In genomic region chr10:68082815-68083395, GRCh38 we compare ENCODE assay signal across 11 cellular contexts. TPM values are rescaled to one million over a fixed set of nuclear protein-coding genes. Genes with fewer than 3 reads are reported as not detected.
DNase-seq lines count a peak whose midpoint lies in the region; ATAC-seq, FAIRE-seq and TF ChIP-seq lines count a peak whose summit lies in the region.
"Had no signal": no experiment of that assay in that cellular context is flagged by ENCODE, and none has a peak within 500 bp of the region (broad histone marks: within the 10 kb centered on the region; RNA-seq: fewer than 3 reads in every experiment).

No MANE protein-coding gene starts in this region.

- H2AK5ac ChIP-seq in IMR-90 (ENCODE audit: low read depth, low read length): no peak overlapping the region

- RAD21 ChIA-PET in GM12878 (lab: Charles Lee; ENCODE audit: unreplicated experiment): interaction anchor here (0.9 to 1.4 kb wide), 4 partner anchors 73 to 228 kb away, joined by 4 to 6 read pairs (median 6); no protein-coding TSS in a partner anchor

- no peak overlapping the region for H2BK15ac ChIP-seq in IMR-90 (ENCODE audit: low read depth, low read length)

- peak; percentile 40 for DNase-seq in AG20443 (ENCODE audit: low spot score)
- DNase-seq in IMR-90: peak; percentile 67
- DNase-seq in GM12878 (ENCODE audit: low read depth, low spot score): no peak
- no peak for DNase-seq in left lobe of liver (ENCODE audit: low spot score)
- DNase-seq in activated effector memory CD4-positive, alpha-beta T cell treated with anti-CD3 and anti-CD28 coated beads, Interleukin-2, amount 50 U/mL, for 16 hours: no peak
- DNase-seq in H7: no peak
- DNase-seq in NCI-H2029 treated with DMSO at 0.1 percent for 48 hours (lab: John Stamatoyannopoulos, UW): no peak
- DNase-seq in Peyer's patch: no peak
- DNase-seq: NCI-H524 treated with DMSO at 0.1 percent for 48 hours had no signal

- H3K27ac ChIP-seq in IMR-90 (ENCODE audit: insufficient read depth, low read length) (peak overlapping the region; percentile 23; the same call in 1 of the 2 replicates), GM12878 (ENCODE audit: control insufficient read depth, insufficient read depth) (no peak overlapping the region), Peyer's patch (no peak overlapping the region)

- ATAC-seq in IMR-90 (ENCODE audit: low read depth): peak; percentile 79
- ATAC-seq in GM12878: no peak
- ATAC-seq in left lobe of liver: peak; percentile 61
- ATAC-seq: activated T-helper 17 cell treated with anti-CD3 and anti-CD28 coated beads, Interleukin-2, amount 50 U/mL, for 72 hours had no signal

- H3K4ac ChIP-seq in IMR-90 (ENCODE audit: low read depth, low read length): peak overlapping the region; percentile 14; the same call in 1 of the 2 replicates

- TF ChIP-seq EP300 in GM12878 (IDR thresholded peaks at IDR 0.05; ENCODE audit: borderline replicate concordance in 1 of 2, control insufficient read depth in 1 of 2, low read depth in 2 of 2, low read length in 2 of 2): no peak

- H3K9me3 ChIP-seq in IMR-90 (ENCODE audit: control insufficient read depth, insufficient read depth, low read length): no peaks in the 10 kb centered on the region
- no peaks in the 10 kb centered on the region for H3K9me3 ChIP-seq in GM12878 (replicated peaks; ENCODE audit: control insufficient read depth, insufficient read depth, low read length)
- no peaks in the 10 kb centered on the region for H3K9me3 ChIP-seq in Peyer's patch

- TF ChIP-seq RAD21 in IMR-90 (IDR thresholded peaks at IDR 0.05; ENCODE audit: low read length) (peak; percentile 83), GM12878 (IDR thresholded peaks at IDR 0.05; ENCODE audit: insufficient read depth, low read depth, low read length) (peak; percentile 33; the same call in 1 of the 2 replicates)

- peak overlapping the region; percentile 65; the same call in 1 of the 2 replicates for H3K9ac ChIP-seq in IMR-90 (ENCODE audit: low read depth, low read length)
- no peak overlapping the region for H3K9ac ChIP-seq in GM12878 (ENCODE audit: control insufficient read depth, insufficient read depth, low read length)

- H4K8ac ChIP-seq in IMR-90 (ENCODE audit: low read depth in 2 of 2, low read length in 2 of 2): peak overlapping the region; percentile 50 to 78; a peak in 2 of 4 replicates

- no peaks in the 10 kb centered on the region for H3K36me3 ChIP-seq in IMR-90 (ENCODE audit: control insufficient read depth, insufficient read depth, low read length)
- no peaks in the 10 kb centered on the region for H3K36me3 ChIP-seq in GM12878 (ENCODE audit: control insufficient read depth in 2 of 2, insufficient read depth in 2 of 2, low read length in 1 of 2)
- no peaks in the 10 kb centered on the region for H3K36me3 ChIP-seq in H7 (replicated peaks; ENCODE audit: control insufficient read depth, insufficient read depth, low read length)
- H3K36me3 ChIP-seq in Peyer's patch: no peaks in the 10 kb centered on the region

- WGBS in IMR-90 (ENCODE audit: extremely low coverage in 2 of 2, insufficient read length in 1 of 2), 2 experiments: no CpG with 5 or more reads among the region's 2 CpGs
- WGBS in GM12878 (ENCODE audit: insufficient coverage, insufficient replicate concordance, low lambda C conversion rate, missing lambda C conversion rate): 67% methylated on average over 2 of the region's 2 CpGs

- no peak overlapping the region for H2AK9ac ChIP-seq in IMR-90 (replicated peaks; ENCODE audit: low read depth, low read length, poor library complexity)

- H4K20me1 ChIP-seq in IMR-90 (ENCODE audit: insufficient read depth, low read length) (no peaks in the 10 kb centered on the region), GM12878 (ENCODE audit: control insufficient read depth, insufficient read depth) (no peaks in the 10 kb centered on the region)

- TF ChIP-seq POLR2A in IMR-90 (IDR thresholded peaks at IDR 0.05; ENCODE audit: low read depth, low read length) (no peak), GM12878 (IDR thresholded peaks at IDR 0.05; ENCODE audit: low read depth, low read length) (no peak), Peyer's patch (IDR thresholded peaks at IDR 0.05) (no peak)

- H3K23ac ChIP-seq in IMR-90 (ENCODE audit: low read depth, low read length): peak overlapping the region; percentile 63; the same call in 1 of the 2 replicates

- H2BK120ac ChIP-seq in IMR-90 (ENCODE audit: low read depth, low read length): peak overlapping the region; percentile 73

- 0 out of 2 replicates have a peak overlapping the region, but pooled peaks have one; percentile 57 for H3K18ac ChIP-seq in IMR-90 (ENCODE audit: low read depth, low read length)

- CTCF ChIA-PET in IMR-90 (lab: Yijun Ruan, JAX): interaction anchor here (0.6 to 2.4 kb wide), 10 partner anchors 10 to 220 kb away, joined by 3 to 40 read pairs (median 4); no protein-coding TSS in a partner anchor
- CTCF ChIA-PET in GM12878 (lab: Yijun Ruan, JAX): interaction anchor here (1.0 to 2.6 kb wide), 6 partner anchors 73 to 219 kb away, joined by 3 to 13 read pairs (median 6); no protein-coding TSS in a partner anchor

- no TSS peak for BruUV-seq in IMR-90 (replicated peaks; lab: Mats Ljungman, UMichigan)
- BruUV-seq in GM12878 (replicated peaks; lab: Mats Ljungman, UMichigan): no TSS peak

- peak overlapping the region; percentile 80 for H3K56ac ChIP-seq in IMR-90 (ENCODE audit: extremely low read depth, insufficient read depth, low read length)

- no peak for FAIRE-seq in GM12878 (lab: Jason Lieb, UNC)
- FAIRE-seq: keratinocyte had no signal

- in situ Hi-C loops in IMR-90 (cut with MboI; ENCODE audit: low sequenced_read_pairs): loop anchor here (10.0 kb wide), 1 partner anchor 122 kb away; no protein-coding TSS in a partner anchor
- in situ Hi-C loops in GM12878 (cut with MboI): no loop called here

- no peaks in the 10 kb centered on the region for H3K79me2 ChIP-seq in GM12878 (ENCODE audit: control insufficient read depth, insufficient read depth, low read length)

- POLR2A ChIA-PET in IMR-90 (lab: Charles Lee; ENCODE audit: unreplicated experiment): no interaction called here
- POLR2A ChIA-PET in GM12878 (lab: Charles Lee): no interaction called here

- intact Hi-C loops in IMR-90 (cut with micrococcal nuclease): loop anchor here (1.0 kb wide), 3 partner anchors 73 to 219 kb away; no protein-coding TSS in a partner anchor
- intact Hi-C loops in GM12878 (cut with micrococcal nuclease; ENCODE audit: unreplicated experiment): loop anchor here (2.0 to 5.0 kb wide), 2 partner anchors 74 to 126 kb away; no protein-coding TSS in a partner anchor

- H2AFZ ChIP-seq in IMR-90 (replicated peaks; ENCODE audit: low read length, poor library complexity) (no peak overlapping the region), GM12878 (ENCODE audit: control insufficient read depth, low read depth, low read length) (no peak overlapping the region)

- H3K9me1 ChIP-seq in IMR-90 (ENCODE audit: insufficient read depth, low read length): no peaks in the 10 kb centered on the region

- H2BK20ac ChIP-seq in IMR-90 (ENCODE audit: low read depth, low read length): peak overlapping the region; percentile 73; the same call in 1 of the 2 replicates

- H3K4me1 ChIP-seq in IMR-90 (ENCODE audit: control insufficient read depth, insufficient read depth, low read length) (peaks cover 10% of the 10 kb centered on the region), GM12878 (ENCODE audit: control insufficient read depth, insufficient read depth, low read length) (no peaks in the 10 kb centered on the region), Peyer's patch (no peaks in the 10 kb centered on the region)

- dilution Hi-C loops in IMR-90 (cut with HindIII; ENCODE audit: low sequenced_read_pairs, unreplicated experiment): no loop called here

- 0 out of 2 replicates have a peak overlapping the region, but pooled peaks have one; percentile 22 for H3K14ac ChIP-seq in IMR-90 (replicated peaks; ENCODE audit: low read depth, low read length)

- H4K5ac ChIP-seq in IMR-90 (ENCODE audit: low read depth, low read length): no peak overlapping the region; the same call in 1 of the 2 replicates

- peak overlapping the region; percentile 96 for H2BK5ac ChIP-seq in IMR-90 (ENCODE audit: low read depth, low read length, poor library complexity, severe bottlenecking)

- H3K4me3 ChIP-seq in IMR-90 (ENCODE audit: insufficient read depth, low read depth, low read length) (no peak overlapping the region), GM12878 (no peak overlapping the region), H7 (ENCODE audit: insufficient read depth, low read depth, low read length) (no peak overlapping the region), Peyer's patch (no peak overlapping the region)

- SMC1A ChIA-PET in GM12878 (lab: Charles Lee; ENCODE audit: uncharacterized antibody, unreplicated experiment): interaction anchor here (0.7 to 1.6 kb wide), 7 partner anchors 15 to 295 kb away, joined by 3 to 6 read pairs (median 4); no protein-coding TSS in a partner anchor

- peak; percentile 77 for TF ChIP-seq CTCF in IMR-90 (conservative IDR thresholded peaks at IDR 0.05; ENCODE audit: low read depth, low read length)
- TF ChIP-seq CTCF in GM12878 (IDR thresholded peaks at IDR 0.05 in 2 of 3, conservative IDR thresholded peaks at IDR 0.05 in 1 of 3; ENCODE audit: control insufficient read depth in 2 of 3, extremely low read depth in 1 of 3, insufficient read depth in 1 of 3, low read depth in 3 of 3, low read length in 3 of 3): peak in 1 of 3 experiments; percentile 6; a peak in 2 of 6 replicates
- peak in 3 of 6 experiments; percentile 66 to 73 (median 67) for TF ChIP-seq CTCF in Peyer's patch (IDR thresholded peaks at IDR 0.05)

- no peak overlapping the region for H3K4me2 ChIP-seq in IMR-90 (ENCODE audit: low read depth, low read length)
- no peak overlapping the region for H3K4me2 ChIP-seq in GM12878 (ENCODE audit: control insufficient read depth, insufficient read depth)

- H3K27me3 ChIP-seq in IMR-90 (ENCODE audit: control insufficient read depth, insufficient read depth, low read length): no peaks in the 10 kb centered on the region
- no peaks in the 10 kb centered on the region; a peak in 1 of 4 replicates for H3K27me3 ChIP-seq in GM12878 (replicated peaks in 1 of 2; ENCODE audit: control insufficient read depth in 2 of 2, insufficient read depth in 2 of 2, low read length in 1 of 2)
- H3K27me3 ChIP-seq in H7 (ENCODE audit: control insufficient read depth, insufficient read depth, low read length): no peaks in the 10 kb centered on the region
- no peaks in the 10 kb centered on the region for H3K27me3 ChIP-seq in Peyer's patch

- peak overlapping the region; percentile 53; the same call in 1 of the 2 replicates for H4K91ac ChIP-seq in IMR-90 (ENCODE audit: insufficient read depth, low read depth, low read length)

- peaks cover 4% of the 10 kb centered on the region in 2 experiments; a peak in 3 of 4 replicates for H3K79me1 ChIP-seq in IMR-90 (ENCODE audit: low read depth in 1 of 2, low read length in 2 of 2)

RNA-seq across cellular contexts. Expression of gene HERC4, which starts 7.8 kb away (rescaled TPM):
- total RNA-seq in IMR-90 (2012; rRNA removed) (92.8 and 177 TPM in 2 replicates), GM12878 (2014; rRNA removed) (27.3 and 33.0 TPM in 2 replicates), GM12878 (2014; rRNA removed; fragmentation: Illumina TruSeq; extraction: Trizol) (36.8 and 38.8 TPM in 2 replicates), GM12878 (2021) (33.1 and 33.8 TPM in 2 replicates), left lobe of liver (21.5 TPM), Peyer's patch (10 to 100 TPM; 49.5 to 91.6 (median 79.0) TPM)
- polyA plus RNA-seq in IMR-90 (2012; rRNA removed) (46.1 and 66.6 TPM in 2 replicates), GM12878 (2011; rRNA removed) (28.9 and 49.9 TPM in 2 replicates), GM12878 (2014; fragmentation: Illumina TruSeq; extraction: Trizol) (23.6 and 28.8 TPM in 2 replicates), GM12878 (2014; fragmentation: Nextera tagmentation; extraction: Ambion mirVana) (10 to 100 TPM in 1 of 2 experiments, 1 to 10 TPM in 1; 9.7 to 11.5 TPM), GM12878 (2014; rRNA removed) (17.1 and 20.2 TPM in 2 replicates), GM12878 (2016; fragmentation: Nextera tagmentation; extraction: Ambion mirVana) (10 to 100 TPM; 22.9 to 23.2 TPM)
- 4.9 and 7.2 TPM in 2 replicates for polyA plus RNA-seq in IMR-90 (2012; cell fraction: cytosol; rRNA removed)
- polyA plus RNA-seq in IMR-90 (2012; cell fraction: nucleus; rRNA removed; ENCODE audit: low replicate concordance): 16.7 and 91.2 TPM in 2 replicates
- 383 and 399 TPM in 2 replicates for total RNA-seq in GM12878 (2013; cell fraction: nucleolus; rRNA removed)
- 11.6 TPM for polyA plus RNA-seq in GM12878 (2011; ENCODE audit: low read depth)
- polyA plus RNA-seq in GM12878 (2011; cell fraction: cytosol; rRNA removed): 8.3 and 11.2 TPM in 2 replicates
- polyA plus RNA-seq in GM12878 (2011; cell fraction: nucleus; rRNA removed): 30.8 and 37.9 TPM in 2 replicates
- polyA plus RNA-seq in GM12878 (2012): 20.6 and 25.6 TPM in 2 replicates
- polyA minus RNA-seq in GM12878 (2011; rRNA and poly(A)+ RNA removed): 34.9 and 35.0 TPM in 2 replicates
- polyA minus RNA-seq in GM12878 (2011; cell fraction: cytosol; rRNA and poly(A)+ RNA removed): 13.1 and 14.6 TPM in 2 replicates
- 36.0 and 68.3 TPM in 2 replicates for polyA minus RNA-seq in GM12878 (2011; cell fraction: nucleus; rRNA and poly(A)+ RNA removed)
- 16.2 and 27.8 TPM in 2 replicates for total RNA-seq in H7 (2014; rRNA removed; shearing (Covaris generic))

RNA-seq across cellular contexts. Expression of gene MYPN, which starts 26.4 kb away (rescaled TPM):
- total RNA-seq in IMR-90 (2012; rRNA removed): 12.5 and 13.1 TPM in 2 replicates
- polyA plus RNA-seq in IMR-90 (2012; rRNA removed): 7.8 and 8.1 TPM in 2 replicates
- polyA plus RNA-seq in IMR-90 (2012; cell fraction: cytosol; rRNA removed): 2.5 and 4.1 TPM in 2 replicates
- 4.3 and 6.7 TPM in 2 replicates for polyA plus RNA-seq in IMR-90 (2012; cell fraction: nucleus; rRNA removed; ENCODE audit: low replicate concordance)
- not detected in 2 replicates for total RNA-seq in GM12878 (2013; cell fraction: nucleolus; rRNA removed)
- total RNA-seq in GM12878 (2014; rRNA removed): 0.05 TPM in 1 of 2 replicates, not detected in the other
- not detected in 2 replicates for total RNA-seq in GM12878 (2014; rRNA removed; fragmentation: Illumina TruSeq; extraction: Trizol)
- not detected in 2 replicates for total RNA-seq in GM12878 (2021)
- not detected for polyA plus RNA-seq in GM12878 (2011; ENCODE audit: low read depth)
- not detected in 2 replicates for polyA plus RNA-seq in GM12878 (2011; rRNA removed)
- polyA plus RNA-seq in GM12878 (2011; cell fraction: cytosol; rRNA removed): not detected in 2 replicates
- 0.01 TPM in 1 of 2 replicates, not detected in the other for polyA plus RNA-seq in GM12878 (2011; cell fraction: nucleus; rRNA removed)
- polyA plus RNA-seq in GM12878 (2012): not detected in 2 replicates
- 0.01 TPM in 1 of 2 replicates, not detected in the other for polyA plus RNA-seq in GM12878 (2014; fragmentation: Illumina TruSeq; extraction: Trizol)
- under 1 TPM in 1 of 2 experiments, not detected in 1; 0.02 TPM for polyA plus RNA-seq in GM12878 (2014; fragmentation: Nextera tagmentation; extraction: Ambion mirVana)
- not detected in 2 replicates for polyA plus RNA-seq in GM12878 (2014; rRNA removed)
- polyA plus RNA-seq in GM12878 (2016; fragmentation: Nextera tagmentation; extraction: Ambion mirVana): not detected
- not detected in 2 replicates for polyA minus RNA-seq in GM12878 (2011; rRNA and poly(A)+ RNA removed)
- polyA minus RNA-seq in GM12878 (2011; cell fraction: cytosol; rRNA and poly(A)+ RNA removed): 0.42 and 0.53 TPM in 2 replicates
- under 0.01 TPM in 1 of 2 replicates, not detected in the other for polyA minus RNA-seq in GM12878 (2011; cell fraction: nucleus; rRNA and poly(A)+ RNA removed)
- total RNA-seq in left lobe of liver: not detected
- 0.04 TPM in 1 of 2 replicates, not detected in the other for total RNA-seq in H7 (2014; rRNA removed; shearing (Covaris generic))
- total RNA-seq in Peyer's patch: under 1 TPM in 1 of 4 donors, not detected in 3; 0.13 TPM

Comparison
In these comparisons a context has a peak if more than half of its experiments do, and no peak if none do; other contexts are left out.
1. DNase-seq: peak in AG20443 (single experiment) and IMR-90 (single experiment); none in GM12878 (single experiment), left lobe of liver (single experiment), activated effector memory CD4-positive, alpha-beta T cell treated with anti-CD3 and anti-CD28 coated beads, Interleukin-2, amount 50 U/mL, for 16 hours (single experiment), H7 (single experiment), NCI-H2029 treated with DMSO at 0.1 percent for 48 hours (single experiment) and Peyer's patch (0 of 3).
2. RNA of gene MYPN, which starts 26.4 kb away (total RNA-seq): 12.5 to 13.1 TPM in IMR-90; 0.05 TPM in GM12878, not detected in left lobe of liver (single experiment), 0.04 TPM in H7 and 0.13 TPM in Peyer's patch; every median in the first group is over 10 times any median in the second.